ENCODE assay signal across 8 cellular contexts in the genomic region with DNA sequence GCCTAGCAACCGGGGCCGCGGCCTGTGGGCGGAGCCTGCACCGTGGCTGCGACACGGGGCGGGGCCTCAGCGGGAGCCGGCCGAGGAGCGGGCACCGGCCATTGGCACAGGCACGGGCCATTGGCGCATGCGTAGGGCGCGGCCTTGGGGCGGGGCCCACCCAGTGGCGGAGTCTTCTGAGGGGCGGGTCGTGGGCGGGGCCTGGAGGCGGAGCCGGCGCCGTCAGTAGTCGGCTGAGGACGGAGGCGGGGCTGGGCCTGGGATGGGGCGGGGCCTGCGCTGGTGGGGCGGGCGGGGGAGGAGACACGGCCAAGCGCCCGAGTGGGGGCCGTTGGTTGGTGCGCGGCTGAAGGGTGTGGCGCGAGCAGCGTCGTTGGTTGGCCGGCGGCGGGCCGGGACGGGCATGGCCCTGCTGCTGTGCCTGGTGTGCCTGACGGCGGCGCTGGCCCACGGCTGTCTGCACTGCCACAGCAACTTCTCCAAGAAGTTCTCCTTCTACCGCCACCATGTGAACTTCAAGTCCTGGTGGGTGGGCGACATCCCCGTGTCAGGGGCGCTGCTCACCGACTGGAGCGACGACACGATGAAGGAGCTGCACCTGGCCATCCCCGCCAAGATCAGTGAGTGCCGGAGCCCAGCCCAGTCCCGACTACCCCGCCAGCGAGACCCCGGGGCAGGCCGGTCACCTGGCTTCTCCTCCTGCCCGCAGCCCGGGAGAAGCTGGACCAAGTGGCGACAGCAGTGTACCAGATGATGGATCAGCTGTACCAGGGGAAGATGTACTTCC. TPM values are rescaled to one million over a fixed set of nuclear protein-coding genes. Genes with fewer than 3 reads are reported as not detected.
DNase-seq lines count a peak whose midpoint lies in the region; ATAC-seq and TF ChIP-seq lines count a peak whose summit lies in the region.

A gene with protein sequence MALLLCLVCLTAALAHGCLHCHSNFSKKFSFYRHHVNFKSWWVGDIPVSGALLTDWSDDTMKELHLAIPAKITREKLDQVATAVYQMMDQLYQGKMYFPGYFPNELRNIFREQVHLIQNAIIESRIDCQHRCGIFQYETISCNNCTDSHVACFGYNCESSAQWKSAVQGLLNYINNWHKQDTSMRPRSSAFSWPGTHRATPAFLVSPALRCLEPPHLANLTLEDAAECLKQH (plus strand): TSS at position 373 of the 787 bp plus-strand sequence. CDS start 31 bp downstream, at position 404.

- peaks cover 3 to 17% of the 10 kb centered on the region in 2 experiments; a peak in 1 of 4 replicates for H3K4me1 ChIP-seq in SK-N-SH (ENCODE audit: control insufficient read depth in 1 of 2, insufficient read depth in 2 of 2, low read depth in 1 of 2, low read length in 1 of 2)
- H3K4me1 ChIP-seq in thoracic aorta (ENCODE audit: control insufficient read depth in 1 of 2, low read depth in 2 of 2), result peaks cover 30 to 47% of the 10 kb centered on the region in 2 donors

- CTCF ChIA-PET in SK-N-SH (lab: Yijun Ruan, JAX), result interaction anchor here (1.1 to 2.1 kb wide), 4 partner anchors 14 to 167 kb away, joined by 4 to 7 read pairs (median 6); no protein-coding TSS in a partner anchor

- H3K4me1 Mint-ChIP-seq in glutamatergic neuron (ENCODE audit: low read depth, unreplicated experiment), result peaks cover 6% of the 10 kb centered on the region

- peak within 1 kb of the TSS; percentile 80; the same call in 1 of the 2 replicates for H2AFZ ChIP-seq in SK-N-SH (ENCODE audit: low read depth)

- peaks cover 10% of the 10 kb centered on the region for H3F3A ChIP-seq in SK-N-SH (replicated peaks; ENCODE audit: insufficient read depth)

- H3K9me3 ChIP-seq in SK-N-SH (no peaks in the 10 kb centered on the region), thoracic aorta (no peaks in the 10 kb centered on the region)

- H3K36me3 ChIP-seq in SK-N-SH (replicated peaks in 1 of 2; ENCODE audit: control insufficient read depth in 1 of 2, insufficient read depth in 2 of 2, low read length in 1 of 2), result peaks cover 12 to 22% of the 10 kb centered on the region in 2 experiments
- peaks cover 22% of the 10 kb centered on the region for H3K36me3 ChIP-seq in thoracic aorta

- H3K4me2 ChIP-seq in SK-N-SH, result peak within 1 kb of the TSS; percentile 96

- H3K27ac ChIP-seq in SK-N-SH (ENCODE audit: low read depth in 2 of 2, low read length in 1 of 2), result peak within 1 kb of the TSS; percentile 82 to 92
- peak within 1 kb of the TSS; percentile 87 to 90 for H3K27ac ChIP-seq in thoracic aorta

- H3K9me3 Mint-ChIP-seq in activated naive CD4-positive, alpha-beta T cell treated with anti-CD3 and anti-CD28 coated beads, Interleukin-2, amount 50 U/mL, for 72 hours, result no peaks in the 10 kb centered on the region
- peaks cover 7% of the 10 kb centered on the region for H3K9me3 Mint-ChIP-seq in glutamatergic neuron (ENCODE audit: unreplicated experiment)

- H3K36me3 Mint-ChIP-seq in activated naive CD4-positive, alpha-beta T cell treated with anti-CD3 and anti-CD28 coated beads, Interleukin-2, amount 50 U/mL, for 72 hours, result peaks cover 10 to 25% of the 10 kb centered on the region in 2 donors
- H3K36me3 Mint-ChIP-seq in glutamatergic neuron (ENCODE audit: unreplicated experiment), result no peaks in the 10 kb centered on the region

- TF ChIP-seq RAD21 in SK-N-SH (IDR thresholded peaks at IDR 0.05; ENCODE audit: low read length), result peak; percentile 30; the same call in 1 of the 2 replicates

- ATAC-seq in HG02610 (IDR thresholded peaks at IDR 0.05; ENCODE audit: unreplicated experiment), result peak; percentile 59
- ATAC-seq in activated naive CD4-positive, alpha-beta T cell treated with anti-CD3 and anti-CD28 coated beads, Interleukin-2, amount 50 U/mL, for 72 hours, result peak; percentile 82 to 85
- peak; percentile 94 for ATAC-seq in omental fat pad (ENCODE audit: low FRiP score)
- peak; percentile 88 for ATAC-seq in thoracic aorta (ENCODE audit: insufficient number of reproducible peaks, low FRiP score, low read depth)

- H3K4me3 Mint-ChIP-seq in glutamatergic neuron (ENCODE audit: unreplicated experiment), result peak within 1 kb of the TSS; percentile 86

- H3K27ac Mint-ChIP-seq in activated naive CD4-positive, alpha-beta T cell treated with anti-CD3 and anti-CD28 coated beads, Interleukin-2, amount 50 U/mL, for 72 hours, result peak within 1 kb of the TSS; percentile 89 to 98
- peak within 1 kb of the TSS; percentile 59 for H3K27ac Mint-ChIP-seq in glutamatergic neuron (ENCODE audit: unreplicated experiment)

- POLR2A ChIA-PET in SK-N-SH (lab: Yijun Ruan, JAX), result no interaction called here

- WGBS in SK-N-SH (ENCODE audit: low lambda C conversion rate), result 0% methylated on average over 6 of the region's 71 CpGs

- H3K27me3 ChIP-seq in SK-N-SH (ENCODE audit: insufficient read depth) (no peaks in the 10 kb centered on the region), thoracic aorta (replicated peaks; ENCODE audit: insufficient read depth) (no peaks in the 10 kb centered on the region)

- peaks cover 42% of the 10 kb centered on the region for H3K79me2 ChIP-seq in SK-N-SH (ENCODE audit: insufficient read depth)

- DNase-seq in GM10266 (ENCODE audit: extremely low spot score), result peak; percentile 100
- DNase-seq in NCI-H1048 (lab: John Stamatoyannopoulos, UW), result peak; percentile 96
- peak; percentile 99 for DNase-seq in SK-N-SH
- DNase-seq in activated naive CD4-positive, alpha-beta T cell treated with anti-CD3 and anti-CD28 coated beads, Interleukin-2, amount 50 U/mL, for 72 hours (ENCODE audit: low spot score in 2 of 2), result peak; percentile 100
- DNase-seq in glutamatergic neuron, result peak; percentile 100
- peak; percentile 99 for DNase-seq in omental fat pad (ENCODE audit: low spot score)
- DNase-seq in thoracic aorta (ENCODE audit: low spot score), result peak; percentile 95

- H3K27me3 Mint-ChIP-seq in glutamatergic neuron (ENCODE audit: unreplicated experiment), result peaks cover 3% of the 10 kb centered on the region

- TF ChIP-seq EP300 in SK-N-SH (IDR thresholded peaks at IDR 0.05; ENCODE audit: borderline replicate concordance in 1 of 2, low read depth in 1 of 2, low read length in 1 of 2), result no peak

- peak; percentile 55 for TF ChIP-seq CTCF in GM10266 (IDR thresholded peaks at IDR 0.05; ENCODE audit: control insufficient read depth, insufficient read depth, low read depth, missing control alignments)
- peak; percentile 46 for TF ChIP-seq CTCF in SK-N-SH (IDR thresholded peaks at IDR 0.05)
- no peak for TF ChIP-seq CTCF in glutamatergic neuron (IDR thresholded peaks at IDR 0.05; ENCODE audit: partially characterized antibody, unreplicated experiment)
- no peak for TF ChIP-seq CTCF in omental fat pad (IDR thresholded peaks at IDR 0.05)
- TF ChIP-seq CTCF in thoracic aorta (IDR thresholded peaks at IDR 0.05), result peak; percentile 54

- 0 out of 2 replicates have a peak, but pooled peaks cover under 1% of the 10 kb centered on the region for H4K20me1 ChIP-seq in SK-N-SH (ENCODE audit: insufficient read depth)

- no peaks in the 10 kb centered on the region for H3K9me2 ChIP-seq in SK-N-SH

- peak within 1 kb of the TSS; percentile 56 to 92 for H3K4me3 ChIP-seq in SK-N-SH (ENCODE audit: low read depth in 2 of 2, low read length in 1 of 2)
- peak within 1 kb of the TSS; percentile 90 for H3K4me3 ChIP-seq in thoracic aorta

- H3K9ac ChIP-seq in SK-N-SH, result peak within 1 kb of the TSS; percentile 82

TF ChIP-seq in SK-N-SH, 30 proteins besides CTCF, POLR2A, EP300 and RAD21 (continues in another document):
- TF ChIP-seq, protein P1, sequence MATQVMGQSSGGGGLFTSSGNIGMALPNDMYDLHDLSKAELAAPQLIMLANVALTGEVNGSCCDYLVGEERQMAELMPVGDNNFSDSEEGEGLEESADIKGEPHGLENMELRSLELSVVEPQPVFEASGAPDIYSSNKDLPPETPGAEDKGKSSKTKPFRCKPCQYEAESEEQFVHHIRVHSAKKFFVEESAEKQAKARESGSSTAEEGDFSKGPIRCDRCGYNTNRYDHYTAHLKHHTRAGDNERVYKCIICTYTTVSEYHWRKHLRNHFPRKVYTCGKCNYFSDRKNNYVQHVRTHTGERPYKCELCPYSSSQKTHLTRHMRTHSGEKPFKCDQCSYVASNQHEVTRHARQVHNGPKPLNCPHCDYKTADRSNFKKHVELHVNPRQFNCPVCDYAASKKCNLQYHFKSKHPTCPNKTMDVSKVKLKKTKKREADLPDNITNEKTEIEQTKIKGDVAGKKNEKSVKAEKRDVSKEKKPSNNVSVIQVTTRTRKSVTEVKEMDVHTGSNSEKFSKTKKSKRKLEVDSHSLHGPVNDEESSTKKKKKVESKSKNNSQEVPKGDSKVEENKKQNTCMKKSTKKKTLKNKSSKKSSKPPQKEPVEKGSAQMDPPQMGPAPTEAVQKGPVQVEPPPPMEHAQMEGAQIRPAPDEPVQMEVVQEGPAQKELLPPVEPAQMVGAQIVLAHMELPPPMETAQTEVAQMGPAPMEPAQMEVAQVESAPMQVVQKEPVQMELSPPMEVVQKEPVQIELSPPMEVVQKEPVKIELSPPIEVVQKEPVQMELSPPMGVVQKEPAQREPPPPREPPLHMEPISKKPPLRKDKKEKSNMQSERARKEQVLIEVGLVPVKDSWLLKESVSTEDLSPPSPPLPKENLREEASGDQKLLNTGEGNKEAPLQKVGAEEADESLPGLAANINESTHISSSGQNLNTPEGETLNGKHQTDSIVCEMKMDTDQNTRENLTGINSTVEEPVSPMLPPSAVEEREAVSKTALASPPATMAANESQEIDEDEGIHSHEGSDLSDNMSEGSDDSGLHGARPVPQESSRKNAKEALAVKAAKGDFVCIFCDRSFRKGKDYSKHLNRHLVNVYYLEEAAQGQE (IDR thresholded peaks at IDR 0.05; ENCODE audit: low read depth, low read length), result no peak
- TF ChIP-seq MXI1 (IDR thresholded peaks at IDR 0.05; ENCODE audit: low read depth, low read length), result peak; percentile 94
- TF ChIP-seq, protein P2, sequence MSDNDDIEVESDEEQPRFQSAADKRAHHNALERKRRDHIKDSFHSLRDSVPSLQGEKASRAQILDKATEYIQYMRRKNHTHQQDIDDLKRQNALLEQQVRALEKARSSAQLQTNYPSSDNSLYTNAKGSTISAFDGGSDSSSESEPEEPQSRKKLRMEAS (IDR thresholded peaks at IDR 0.05; ENCODE audit: low read depth), result peak; percentile 56
- peak; percentile 35 for TF ChIP-seq CHD2 (IDR thresholded peaks at IDR 0.05; ENCODE audit: low read length, partially characterized antibody)
- no peak for TF ChIP-seq ELF1 (IDR thresholded peaks at IDR 0.05)
- peak; percentile 49; the same call in 1 of the 2 replicates for TF ChIP-seq RCOR1 (IDR thresholded peaks at IDR 0.05; ENCODE audit: low read length)
- TF ChIP-seq RFX5 (IDR thresholded peaks at IDR 0.05; ENCODE audit: low read length), result peak; percentile 21; the same call in 1 of the 2 replicates
- TF ChIP-seq TCF12 (IDR thresholded peaks at IDR 0.05), result no peak
- peak; percentile 77 for TF ChIP-seq NRF1 (IDR thresholded peaks at IDR 0.05; ENCODE audit: low read depth, low read length)

RNA-seq across cellular contexts. Expression of the gene that starts here (rescaled TPM):
- 4.6 and 10.3 TPM in 2 replicates for polyA plus RNA-seq in SK-N-SH (2012; rRNA removed)
- polyA plus RNA-seq in SK-N-SH (2012; cell fraction: cytosol; rRNA removed), result 1.0 and 1.1 TPM in 2 replicates
- 72.7 and 86.9 TPM in 2 replicates for polyA plus RNA-seq in SK-N-SH (2012; cell fraction: nucleus; rRNA removed)
- 100 to 1,000 TPM in 1 of 2 donors, 10 to 100 TPM in 1; 29.7 to 105 TPM for total RNA-seq in activated naive CD4-positive, alpha-beta T cell treated with anti-CD3 and anti-CD28 coated beads, Interleukin-2, amount 50 U/mL, for 72 hours
- total RNA-seq in glutamatergic neuron (ENCODE audit: unreplicated experiment), result 10.6 TPM
- total RNA-seq in omental fat pad, result 1 to 10 TPM; 3.7 to 5.5 (median 4.6) TPM
- total RNA-seq in thoracic aorta, result 1 to 10 TPM; 3.1 to 6.1 TPM

Comparison
In these comparisons a context has a peak if more than half of its experiments do, and no peak if none do; other contexts are left out.
1. Peak in every context shown above with its lines: DNase-seq, ATAC-seq, H3K4me3 ChIP-seq and H3K27ac ChIP-seq.
2. CTCF ChIP-seq: peak in GM10266 (single experiment), SK-N-SH (single experiment) and thoracic aorta (single experiment); none in glutamatergic neuron (single experiment) and omental fat pad (0 of 3).